Comparison of ENCODE assay signal across 1 cellular context in genomic region chr11:117907276-117908110, GRCh38.
TF ChIP-seq lines count a peak whose summit lies in the region.

No MANE protein-coding gene starts in this region.

TF ChIP-seq in GM12878, 131 proteins besides CTCF, POLR2A, EP300 and RAD21:
- TF ChIP-seq ZBTB40 (IDR thresholded peaks at IDR 0.05; ENCODE audit: borderline replicate concordance): no peak
- TF ChIP-seq CREB1 (IDR thresholded peaks at IDR 0.05; ENCODE audit: low read depth): peak; percentile 61; the same call in 1 of the 2 replicates
- TF ChIP-seq ATF7 (IDR thresholded peaks at IDR 0.05; ENCODE audit: low read depth): peak; percentile 51
- 0 out of 2 replicates have a peak, but pooled peaks have one; percentile 37 for TF ChIP-seq ZNF687 (IDR thresholded peaks at IDR 0.05)
- TF ChIP-seq SREBF1 (IDR thresholded peaks at IDR 0.05; ENCODE audit: low read length): peak; percentile 50; the same call in 1 of the 2 replicates
- TF ChIP-seq EGR1 (IDR thresholded peaks at IDR 0.05; ENCODE audit: borderline replicate concordance in 1 of 2, low read depth in 2 of 2, low read length in 2 of 2): peak in 1 of 2 experiments; percentile 40; a peak in 1 of 3 replicates
- no peak for TF ChIP-seq LARP7 (IDR thresholded peaks at IDR 0.05)
- peak; percentile 54 for TF ChIP-seq E4F1 (IDR thresholded peaks at IDR 0.05; ENCODE audit: borderline replicate concordance, partially characterized antibody)
- no peak for TF ChIP-seq E2F8 (IDR thresholded peaks at IDR 0.05; ENCODE audit: low read depth, partially characterized antibody)
- TF ChIP-seq ZBTB33 (IDR thresholded peaks at IDR 0.05): no peak
- TF ChIP-seq SREBF2 (IDR thresholded peaks at IDR 0.05; ENCODE audit: low read length): peak; percentile 60; the same call in 1 of the 2 replicates
- TF ChIP-seq MLLT1 (IDR thresholded peaks at IDR 0.05): 0 out of 2 replicates have a peak, but pooled peaks have one; percentile 23
- TF ChIP-seq ZNF384 (IDR thresholded peaks at IDR 0.05; ENCODE audit: borderline replicate concordance, low read depth, low read length): no peak
- TF ChIP-seq GATAD2B (conservative IDR thresholded peaks at IDR 0.05; ENCODE audit: low read depth): no peak
- no peak for TF ChIP-seq JUND (IDR thresholded peaks at IDR 0.05; ENCODE audit: low read depth, low read length)
- no peak for TF ChIP-seq SIX5 (IDR thresholded peaks at IDR 0.05; ENCODE audit: low read depth, low read length, severe bottlenecking)
- TF ChIP-seq ZNF24 (IDR thresholded peaks at IDR 0.05): peak; percentile 96
- TF ChIP-seq PKNOX1 (IDR thresholded peaks at IDR 0.05): peak; percentile 78
